In genomic region chr17:38701504-38702165, GRCh38 we compare ENCODE assay signal across 8 cellular contexts. TPM values are rescaled to one million over a fixed set of nuclear protein-coding genes. Genes with fewer than 3 reads are reported as not detected.
DNase-seq lines count a peak whose midpoint lies in the region; ATAC-seq and TF ChIP-seq lines count a peak whose summit lies in the region.

No MANE protein-coding gene starts in this region.

- H3K36me3 ChIP-seq in neuronal stem cell (replicated peaks in 1 of 2; ENCODE audit: control insufficient read depth in 2 of 2, insufficient read depth in 2 of 2, low read length in 2 of 2) (no peaks in the 10 kb centered on the region), tibial artery (no peaks in the 10 kb centered on the region)

- H3K4me3 ChIP-seq in neuronal stem cell (ENCODE audit: low read length in 2 of 2) (peak overlapping the region; percentile 73 to 77), tibial artery (peak overlapping the region; percentile 96 to 97)

- H3K4me1 ChIP-seq in neuronal stem cell (ENCODE audit: control insufficient read depth in 2 of 2, insufficient read depth in 1 of 2, low read depth in 1 of 2, low read length in 2 of 2) (peaks cover 14 to 24% of the 10 kb centered on the region in 2 donors), tibial artery (peaks cover under 1 to 29% (median 17%) of the 10 kb centered on the region in 4 donors)

- intact Hi-C loops in tibial artery (cut with DNase I; ENCODE audit: low total_unique reads): no loop called here

- no peak overlapping the region for H3K14ac ChIP-seq in neuronal stem cell (ENCODE audit: low read length)

- peaks cover 0 to 77% (median 18%) of the 10 kb centered on the region in 3 experiments for H3K27me3 ChIP-seq in neuronal stem cell (ENCODE audit: control insufficient read depth in 3 of 3, insufficient read depth in 3 of 3, low read depth in 1 of 3, low read length in 3 of 3)
- no peaks in the 10 kb centered on the region for H3K27me3 ChIP-seq in tibial artery

- peak overlapping the region; percentile 95 for H2AFZ ChIP-seq in neuronal stem cell (ENCODE audit: low read length)

- WGBS in neuronal stem cell (ENCODE audit: extremely low coverage in 2 of 2, insufficient read length in 2 of 2, insufficient replicate concordance in 1 of 2), 2 donors: no CpG with 5 or more reads among the region's 25 CpGs

- no peak overlapping the region for H4K91ac ChIP-seq in neuronal stem cell (ENCODE audit: low read depth, low read length, poor library complexity)

- no peak for TF ChIP-seq CTCF in tibial artery (IDR thresholded peaks at IDR 0.05)

- no peak overlapping the region for H3K4ac ChIP-seq in neuronal stem cell (ENCODE audit: low read length)

- H2BK5ac ChIP-seq in neuronal stem cell (ENCODE audit: low read length): no peak overlapping the region

- peak overlapping the region; percentile 15 for H3K9ac ChIP-seq in neuronal stem cell (ENCODE audit: low read depth, low read length, poor library complexity)

- no peak overlapping the region for H2BK12ac ChIP-seq in neuronal stem cell (ENCODE audit: low read length)

- H3K4me2 ChIP-seq in neuronal stem cell (ENCODE audit: insufficient read depth, low read length, poor library complexity, severe bottlenecking): peak overlapping the region; percentile 75

- no peak overlapping the region for H3K23ac ChIP-seq in neuronal stem cell (ENCODE audit: low read depth, low read length, poor library complexity)

- H2BK15ac ChIP-seq in neuronal stem cell (ENCODE audit: low read length): peak overlapping the region; percentile 42

- H3K18ac ChIP-seq in neuronal stem cell (ENCODE audit: low read length): peak overlapping the region; percentile 86

- peak overlapping the region; percentile 1 for H2BK120ac ChIP-seq in neuronal stem cell (ENCODE audit: low read depth, low read length)

- H3K9me3 ChIP-seq in neuronal stem cell (replicated peaks in 1 of 2; ENCODE audit: control insufficient read depth in 2 of 2, insufficient read depth in 1 of 2, low read depth in 1 of 2, low read length in 2 of 2) (no peaks in the 10 kb centered on the region), tibial artery (no peaks in the 10 kb centered on the region)

- ATAC-seq in GM21786 (IDR thresholded peaks at IDR 0.05; ENCODE audit: unreplicated experiment): peak; percentile 21

- DNase-seq in DMS79 (lab: John Stamatoyannopoulos, UW) (peak; percentile 30), NCI-H226 (peak; percentile 31), erythroblast (lab: John Stamatoyannopoulos, UW) (peak; percentile 80 to 84), neuronal stem cell (ENCODE audit: low spot score) (peak; percentile 42), tibial artery (no peak), NCI-H2029 (lab: John Stamatoyannopoulos, UW) (no peak)
- peak; percentile 80 for DNase-seq in activated CD8-positive, alpha-beta memory T cell treated with anti-CD3 and anti-CD28 coated beads, Interleukin-2, amount 50 U/mL, for 24 hours (ENCODE audit: extremely low read depth)

- H4K8ac ChIP-seq in neuronal stem cell (ENCODE audit: low read depth, low read length): no peak overlapping the region

- TF ChIP-seq POLR2A in erythroblast (IDR thresholded peaks at IDR 0.05; ENCODE audit: low read length): no peak

- H3K79me1 ChIP-seq in neuronal stem cell (ENCODE audit: low read depth, low read length): peaks cover 2% of the 10 kb centered on the region

- H3K27ac ChIP-seq in neuronal stem cell (replicated peaks; ENCODE audit: low read length) (no peak overlapping the region), tibial artery (peak overlapping the region; percentile 94 to 96)

- H2AK5ac ChIP-seq in neuronal stem cell (ENCODE audit: low read depth, low read length): no peak overlapping the region

RNA-seq across cellular contexts. Expression of gene MLLT6, which starts 3.4 kb away (rescaled TPM):
- polyA plus RNA-seq in neuronal stem cell (2013, experiment 1 of 2): 14.2 TPM
- polyA plus RNA-seq in neuronal stem cell (2013, experiment 2 of 2): 14.1 TPM

RNA-seq across cellular contexts. Expression of gene EPOP, which starts 26.9 kb away (rescaled TPM):
- 17.0 TPM for polyA plus RNA-seq in neuronal stem cell (2013, experiment 1 of 2)
- 16.8 TPM for polyA plus RNA-seq in neuronal stem cell (2013, experiment 2 of 2)

RNA-seq across cellular contexts. Expression of gene CISD3, which starts 28.5 kb away (rescaled TPM):
- 4.7 TPM for polyA plus RNA-seq in neuronal stem cell (2013, experiment 1 of 2)
- polyA plus RNA-seq in neuronal stem cell (2013, experiment 2 of 2): 4.8 TPM

RNA-seq across cellular contexts. Expression of gene PCGF2, which starts 46.5 kb away (rescaled TPM):
- polyA plus RNA-seq in neuronal stem cell (2013, experiment 1 of 2): 74.0 TPM
- polyA plus RNA-seq in neuronal stem cell (2013, experiment 2 of 2): 69.4 TPM

RNA-seq across cellular contexts. Expression of gene PSMB3, which starts 50.9 kb away (rescaled TPM):
- polyA plus RNA-seq in neuronal stem cell (2013, experiment 1 of 2): 263 TPM
- 265 TPM for polyA plus RNA-seq in neuronal stem cell (2013, experiment 2 of 2)

Comparison
In these comparisons a context has a peak if more than half of its experiments do, and no peak if none do; other contexts are left out.
1. DNase-seq: peak in DMS79 (single experiment), NCI-H226 (single experiment), activated CD8-positive, alpha-beta memory T cell treated with anti-CD3 and anti-CD28 coated beads, Interleukin-2, amount 50 U/mL, for 24 hours (single experiment), erythroblast (2 of 2) and neuronal stem cell (single experiment); none in tibial artery (0 of 2) and NCI-H2029 (single experiment).